Comparison of ENCODE assay signal across 23 cellular contexts in genomic region chr10:92342801-92343200, GRCh38. TPM values are rescaled to one million over a fixed set of nuclear protein-coding genes. Genes with fewer than 3 reads are reported as not detected.
DNase-seq lines count a peak whose midpoint lies in the region; ATAC-seq and TF ChIP-seq lines count a peak whose summit lies in the region.
"Had no signal": no experiment of that assay in that cellular context is flagged by ENCODE, and none has a peak within 500 bp of the region (broad histone marks: within the 10 kb centered on the region; RNA-seq: fewer than 3 reads in every experiment).

No MANE protein-coding gene starts in this region.

- CTCF ChIA-PET in activated naive CD4-positive, alpha-beta T cell treated with anti-CD3 and anti-CD28 coated beads, Interleukin-2, amount 10 ng/mL, durations not matched to agents 7 days and 5 days (lab: Charles Lee): no interaction called here
- CTCF ChIA-PET in Panc1 (lab: Charles Lee): no interaction called here

- POLR2A ChIA-PET in Panc1 (lab: Charles Lee): no interaction called here

- H3K27me3 ChIP-seq in Panc1 (ENCODE audit: control insufficient read depth, insufficient read depth, low read length): no peaks in the 10 kb centered on the region
- H3K27me3 ChIP-seq: heart right ventricle had no signal

- H3K36me3 ChIP-seq in Panc1 (ENCODE audit: control insufficient read depth, insufficient read depth, low read length): peaks cover 6% of the 10 kb centered on the region; the same call in 1 of the 2 replicates

- TSS peak; percentile 32 for BruUV-seq in Panc1 (replicated peaks; lab: Mats Ljungman, UMichigan)

- H3K4me3 Mint-ChIP-seq in activated naive CD4-positive, alpha-beta T cell treated with anti-CD3 and anti-CD28 coated beads, Interleukin-2, amount 10 ng/mL, durations not matched to agents 7 days and 5 days: no peak overlapping the region
- H3K4me3 Mint-ChIP-seq: activated CD4-positive, alpha-beta memory T cell treated with anti-CD3 and anti-CD28 coated beads for 36 hours; neural crest cell; stimulated activated naive CD8-positive, alpha-beta T cell treated with anti-CD3 and anti-CD28 coated beads, Interleukin-15, Interleukin-2, amounts not matched to agents 100 ng/mL and 50 ng/mL, for 24 hours had no signal

- no peaks in the 10 kb centered on the region for H3K9me3 ChIP-seq in Panc1 (ENCODE audit: control insufficient read depth, insufficient read depth, low read depth, low read length)
- H3K9me3 ChIP-seq: heart right ventricle had no signal

- no peak for TF ChIP-seq CTCF in Panc1 (IDR thresholded peaks at IDR 0.05)

- H3K9me3 Mint-ChIP-seq in activated naive CD4-positive, alpha-beta T cell treated with anti-CD3 and anti-CD28 coated beads, Interleukin-2, amount 50 U/mL, for 72 hours: no peaks in the 10 kb centered on the region
- no peaks in the 10 kb centered on the region for H3K9me3 Mint-ChIP-seq in activated naive CD4-positive, alpha-beta T cell treated with anti-CD3 and anti-CD28 coated beads, Interleukin-2, amount 10 ng/mL, durations not matched to agents 7 days and 5 days
- H3K9me3 Mint-ChIP-seq: activated CD4-positive, alpha-beta memory T cell treated with anti-CD3 and anti-CD28 coated beads for 36 hours; neural crest cell; stimulated activated naive CD8-positive, alpha-beta T cell treated with anti-CD3 and anti-CD28 coated beads, Interleukin-15, Interleukin-2, amounts not matched to agents 100 ng/mL and 50 ng/mL, for 24 hours had no signal

- H3K27me3 Mint-ChIP-seq in activated naive CD4-positive, alpha-beta T cell treated with anti-CD3 and anti-CD28 coated beads, Interleukin-2, amount 10 ng/mL, durations not matched to agents 7 days and 5 days: no peaks in the 10 kb centered on the region
- H3K27me3 Mint-ChIP-seq: activated CD4-positive, alpha-beta memory T cell treated with anti-CD3 and anti-CD28 coated beads for 36 hours; stimulated activated naive CD8-positive, alpha-beta T cell treated with anti-CD3 and anti-CD28 coated beads, Interleukin-15, Interleukin-2, amounts not matched to agents 100 ng/mL and 50 ng/mL, for 24 hours had no signal

- no peaks in the 10 kb centered on the region for H3K4me1 ChIP-seq in Panc1 (ENCODE audit: control insufficient read depth, insufficient read depth, low read length)

- no peak for ATAC-seq in activated naive CD4-positive, alpha-beta T cell treated with anti-CD3 and anti-CD28 coated beads, Interleukin-2, amount 50 U/mL, for 72 hours
- ATAC-seq in Panc1 (no peak), esophagus mucosa (peak; percentile 50), left cardiac atrium (no peak), HG03108 (IDR thresholded peaks at IDR 0.05; ENCODE audit: unreplicated experiment) (no peak)
- ATAC-seq: heart right ventricle had no signal

- H3K4me1 Mint-ChIP-seq in activated naive CD4-positive, alpha-beta T cell treated with anti-CD3 and anti-CD28 coated beads, Interleukin-2, amount 10 ng/mL, durations not matched to agents 7 days and 5 days: peaks cover 5% of the 10 kb centered on the region
- H3K4me1 Mint-ChIP-seq: neural crest cell had no signal

- no peak for DNase-seq in activated naive CD4-positive, alpha-beta T cell treated with anti-CD3 and anti-CD28 coated beads, Interleukin-2, amount 50 U/mL, for 72 hours (ENCODE audit: low spot score in 2 of 2)
- DNase-seq in activated naive CD4-positive, alpha-beta T cell treated with anti-CD3 and anti-CD28 coated beads, Interleukin-2, amount 10 ng/mL, durations not matched to agents 7 days and 5 days: no peak
- DNase-seq in Panc1 (ENCODE audit: low read depth, low spot score) (no peak), left cardiac atrium (no peak), NCI-H526 treated with DMSO at 0.1 percent for 48 hours (lab: John Stamatoyannopoulos, UW) (no peak), OCI-M2 (lab: John Stamatoyannopoulos, UW; ENCODE audit: unreplicated experiment) (no peak)
- DNase-seq: ACHN; activated CD4-positive, alpha-beta memory T cell treated with anti-CD3 and anti-CD28 coated beads for 36 hours; amniotic stem cell; COR-L47; H7; heart right ventricle; islet precursor cell; MV-4-11; NCI-H2107; NCI-H774; RPMI8226; stimulated activated CD4-positive, alpha-beta T cell treated with anti-CD3 and anti-CD28 coated beads, Interleukin-12 subunit alpha, Interleukin-12 subunit beta, amount 100 ng/mL, for 4 hours had no signal

- H3K27ac Mint-ChIP-seq in activated naive CD4-positive, alpha-beta T cell treated with anti-CD3 and anti-CD28 coated beads, Interleukin-2, amount 50 U/mL, for 72 hours: peak overlapping the region; percentile 12 to 14
- H3K27ac Mint-ChIP-seq in activated naive CD4-positive, alpha-beta T cell treated with anti-CD3 and anti-CD28 coated beads, Interleukin-2, amount 10 ng/mL, durations not matched to agents 7 days and 5 days: no peak overlapping the region
- H3K27ac Mint-ChIP-seq: activated CD4-positive, alpha-beta memory T cell treated with anti-CD3 and anti-CD28 coated beads for 36 hours; stimulated activated naive CD8-positive, alpha-beta T cell treated with anti-CD3 and anti-CD28 coated beads, Interleukin-15, Interleukin-2, amounts not matched to agents 100 ng/mL and 50 ng/mL, for 24 hours had no signal

- H3K27ac ChIP-seq in Panc1 (ENCODE audit: low read length): no peak overlapping the region
- H3K27ac ChIP-seq: heart right ventricle, VCaP had no signal

- H3K36me3 Mint-ChIP-seq in activated naive CD4-positive, alpha-beta T cell treated with anti-CD3 and anti-CD28 coated beads, Interleukin-2, amount 50 U/mL, for 72 hours: no peaks in the 10 kb centered on the region
- H3K36me3 Mint-ChIP-seq in activated naive CD4-positive, alpha-beta T cell treated with anti-CD3 and anti-CD28 coated beads, Interleukin-2, amount 10 ng/mL, durations not matched to agents 7 days and 5 days: peaks cover 14% of the 10 kb centered on the region

- intact Hi-C loops in Panc1 (cut with micrococcal nuclease; ENCODE audit: unreplicated experiment): no loop called here
- intact Hi-C loops in left cardiac atrium (cut with DNase I): no loop called here

- no peak overlapping the region for H3K4me3 ChIP-seq in Panc1 (ENCODE audit: low read depth in 2 of 2, low read length in 2 of 2)
- H3K4me3 ChIP-seq: heart right ventricle had no signal

- in situ Hi-C loops in Panc1 (cut with HindIII; ENCODE audit: low pct_unique_long_range_greater_than_20kb, low sequenced_read_pairs): no loop called here

RNA-seq across cellular contexts. Expression of gene MARCHF5, which starts 51.8 kb away (rescaled TPM):
- 10 to 100 TPM; 26.8 to 35.8 TPM for total RNA-seq in activated naive CD4-positive, alpha-beta T cell treated with anti-CD3 and anti-CD28 coated beads, Interleukin-2, amount 50 U/mL, for 72 hours
- 66.2 TPM for total RNA-seq in Panc1 (2021; ENCODE audit: unreplicated experiment)
- polyA plus RNA-seq in Panc1 (2012; ENCODE audit: insufficient read length): 36.7 TPM
- total RNA-seq in esophagus mucosa: 42.9 TPM
- total RNA-seq in left cardiac atrium: 10 to 100 TPM; 27.6 to 34.3 TPM

RNA-seq across cellular contexts. Expression of gene CPEB3, which starts 51.9 kb away (rescaled TPM):
- total RNA-seq in activated naive CD4-positive, alpha-beta T cell treated with anti-CD3 and anti-CD28 coated beads, Interleukin-2, amount 50 U/mL, for 72 hours: 1 to 10 TPM; 1.9 to 4.0 TPM
- 2.4 TPM for total RNA-seq in Panc1 (2021; ENCODE audit: unreplicated experiment)
- polyA plus RNA-seq in Panc1 (2012; ENCODE audit: insufficient read length): 0.99 TPM
- 5.1 TPM for total RNA-seq in esophagus mucosa
- 10 to 100 TPM in 1 of 2 donors, 1 to 10 TPM in 1; 7.4 to 11.4 TPM for total RNA-seq in left cardiac atrium
